ENCODE assay signal across 14 cellular contexts in the genomic region with DNA sequence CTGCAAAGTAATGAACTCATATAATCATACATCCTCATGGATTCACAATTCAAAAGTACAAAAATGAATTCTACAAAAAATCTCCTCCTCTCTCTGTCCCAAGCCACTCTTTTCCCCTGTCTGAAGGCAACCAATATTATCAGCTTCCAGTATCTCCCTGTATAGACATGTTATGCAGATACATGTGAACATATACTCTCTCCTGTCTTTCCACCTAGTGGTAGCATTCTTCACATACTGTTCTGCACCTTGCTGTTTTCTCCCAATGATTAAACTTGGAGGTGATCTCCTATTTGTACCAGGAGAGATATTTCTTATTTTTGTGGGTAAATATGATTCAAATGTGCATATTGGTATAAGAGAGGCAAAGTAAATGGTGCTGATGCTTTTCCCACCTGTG.
"Had no signal": no experiment of that assay in that cellular context is flagged by ENCODE, and none has a peak within 500 bp of the region (broad histone marks: within the 10 kb centered on the region; RNA-seq: fewer than 3 reads in every experiment).

No MANE protein-coding gene starts in this region.

- H3K27ac Mint-ChIP-seq: naive thymus-derived CD4-positive, alpha-beta T cell had no signal

- H3K4me1 Mint-ChIP-seq: naive thymus-derived CD4-positive, alpha-beta T cell had no signal

- H3K27ac ChIP-seq: coronary artery, gastroesophageal sphincter, sigmoid colon, skin epidermis had no signal

- H3K27me3 ChIP-seq: gastroesophageal sphincter, sigmoid colon had no signal

- H3K9me3 ChIP-seq: gastroesophageal sphincter, sigmoid colon had no signal

- DNase-seq: effector CD4-positive, alpha-beta T cell; glutamatergic neuron; islet precursor cell; mammary epithelial cell; naive thymus-derived CD4-positive, alpha-beta T cell; posterior cingulate gyrus; sigmoid colon; stimulated activated naive CD4-positive, alpha-beta T cell treated with Interleukin-2 at 50 U/mL for 16 hours; trophoblast cell had no signal

- ATAC-seq: esophagus mucosa; gastroesophageal sphincter; left lobe of liver; naive thymus-derived CD4-positive, alpha-beta T cell had no signal

- H3K4me3 ChIP-seq: coronary artery, gastroesophageal sphincter, sigmoid colon, skin epidermis had no signal

- H3K36me3 ChIP-seq: gastroesophageal sphincter, sigmoid colon had no signal

- H3K4me3 Mint-ChIP-seq: naive thymus-derived CD4-positive, alpha-beta T cell had no signal
